ENCODE assay signal across 18 cellular contexts in the genomic region with DNA sequence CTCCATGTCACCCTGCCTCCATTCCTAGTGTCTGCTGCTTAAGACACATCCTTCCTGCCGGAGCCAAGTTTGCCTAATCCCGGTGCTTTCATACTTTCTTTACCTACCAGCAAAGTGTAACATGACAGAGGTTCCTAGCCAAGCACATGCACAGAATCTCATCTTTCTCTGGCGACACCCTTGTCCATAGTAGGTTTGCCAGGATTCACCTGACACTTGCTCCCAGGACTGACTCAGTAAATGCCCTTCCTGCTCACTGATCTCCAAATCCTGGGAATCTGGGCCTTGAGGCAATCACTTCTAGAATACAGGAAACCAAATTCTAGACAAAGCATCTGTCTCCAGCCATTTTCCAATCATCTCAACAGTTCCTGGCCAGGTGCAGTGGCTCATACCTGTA. TPM values are rescaled to one million over a fixed set of nuclear protein-coding genes. Genes with fewer than 3 reads are reported as not detected.
A peak's percentile ranks its signal among the peaks of the same experiment; 100 is the strongest.
DNase-seq lines count a peak whose midpoint lies in the region; ATAC-seq and TF ChIP-seq lines count a peak whose summit lies in the region.
"Had no signal": no experiment of that assay in that cellular context is flagged by ENCODE, and none has a peak within 500 bp of the region (broad histone marks: within the 10 kb centered on the region; RNA-seq: fewer than 3 reads in every experiment).

No MANE protein-coding gene starts in this region.

- H2AFZ ChIP-seq in PC-9 = no peak overlapping the region
- no peak overlapping the region for H2AFZ ChIP-seq in mesenchymal stem cell (ENCODE audit: low read depth, low read length)

- ATAC-seq in HG02571 (IDR thresholded peaks at IDR 0.05; ENCODE audit: unreplicated experiment) = no peak
- ATAC-seq in activated naive CD8-positive, alpha-beta T cell treated with anti-CD3 and anti-CD28 coated beads, Interleukin-2, amount 50 U/mL, for 24 hours = no peak

- intact Hi-C loops in PC-9 (cut with micrococcal nuclease; ENCODE audit: unreplicated experiment) = loop anchor here (2.0 to 10.0 kb wide), 4 partner anchors 19 to 905 kb away; a partner anchor contains a TSS

- H3K23ac ChIP-seq in mesenchymal stem cell (ENCODE audit: low read length in 2 of 2) = no peak overlapping the region

- no peak overlapping the region for H2BK15ac ChIP-seq in mesenchymal stem cell (ENCODE audit: low read depth, poor library complexity, severe bottlenecking)

- in situ Hi-C loops in Caki2 (cut with HindIII; ENCODE audit: low pct_unique_long_range_greater_than_20kb, low sequenced_read_pairs) = no loop called here

- no peaks in the 10 kb centered on the region for H3K27me3 ChIP-seq in PC-9 (ENCODE audit: insufficient read depth, low read depth)
- H3K27me3 ChIP-seq in mesenchymal stem cell (ENCODE audit: control insufficient read depth in 1 of 2, insufficient read depth in 1 of 2, low read length in 2 of 2) = no peaks in the 10 kb centered on the region
- H3K27me3 ChIP-seq: BLaER1 had no signal

- no peaks in the 10 kb centered on the region for H3K36me3 Mint-ChIP-seq in endothelial cell (ENCODE audit: low read depth, unreplicated experiment)
- H3K36me3 Mint-ChIP-seq in activated naive CD8-positive, alpha-beta T cell treated with anti-CD3 and anti-CD28 coated beads, Interleukin-2, amount 50 U/mL, for 24 hours (ENCODE audit: low read depth) = no peaks in the 10 kb centered on the region
- H3K36me3 Mint-ChIP-seq: CD4-positive, alpha-beta memory T cell had no signal

- no peak overlapping the region for H3K4me3 ChIP-seq in PC-9
- no peak overlapping the region for H3K4me3 ChIP-seq in mesenchymal stem cell (ENCODE audit: insufficient read depth in 1 of 2, low read depth in 1 of 2, low read length in 2 of 2)
- H3K4me3 ChIP-seq: BLaER1 had no signal

- no peaks in the 10 kb centered on the region for H3F3A ChIP-seq in PC-9 (ENCODE audit: insufficient read depth, low read depth)

- H4K91ac ChIP-seq in mesenchymal stem cell (ENCODE audit: low read length) = no peak overlapping the region

- no peaks in the 10 kb centered on the region for H3K79me1 ChIP-seq in mesenchymal stem cell (replicated peaks; ENCODE audit: low read length, poor library complexity, severe bottlenecking)

- H3K27ac ChIP-seq in PC-9 (0 out of 2 replicates have a peak overlapping the region, but pooled peaks have one; percentile 4), mesenchymal stem cell (ENCODE audit: low read length, poor library complexity, severe bottlenecking) (no peak overlapping the region)
- H3K27ac ChIP-seq: BLaER1 had no signal

- H3K36me3 ChIP-seq in PC-9 (ENCODE audit: low read depth) = no peaks in the 10 kb centered on the region
- H3K36me3 ChIP-seq in mesenchymal stem cell (ENCODE audit: control insufficient read depth in 1 of 2, insufficient read depth in 2 of 2, low read depth in 1 of 2, low read length in 2 of 2) = peaks cover 0 to 4% of the 10 kb centered on the region in 2 experiments
- H3K36me3 ChIP-seq: BLaER1 had no signal

- peaks cover 2% of the 10 kb centered on the region for H3K27me3 Mint-ChIP-seq in endothelial cell (ENCODE audit: unreplicated experiment)
- peaks cover 16% of the 10 kb centered on the region for H3K27me3 Mint-ChIP-seq in activated naive CD8-positive, alpha-beta T cell treated with anti-CD3 and anti-CD28 coated beads, Interleukin-2, amount 50 U/mL, for 24 hours

- H3K4me2 ChIP-seq in PC-9 = no peak overlapping the region
- no peak overlapping the region for H3K4me2 ChIP-seq in mesenchymal stem cell (ENCODE audit: low read length, poor library complexity, severe bottlenecking)
- H3K4me2 ChIP-seq: BLaER1 had no signal

- no peak overlapping the region for H2BK5ac ChIP-seq in mesenchymal stem cell (ENCODE audit: low read depth, low read length, poor library complexity, severe bottlenecking)

- no peak overlapping the region for H3K4me3 Mint-ChIP-seq in endothelial cell (ENCODE audit: unreplicated experiment)
- no peak overlapping the region for H3K4me3 Mint-ChIP-seq in activated naive CD8-positive, alpha-beta T cell treated with anti-CD3 and anti-CD28 coated beads, Interleukin-2, amount 50 U/mL, for 24 hours
- H3K4me3 Mint-ChIP-seq: CD4-positive, alpha-beta memory T cell had no signal

- H3K79me2 ChIP-seq in PC-9 (ENCODE audit: low read depth) = no peaks in the 10 kb centered on the region

- H3K4me1 ChIP-seq in PC-9 (replicated peaks; ENCODE audit: insufficient read depth) (peaks cover 12% of the 10 kb centered on the region), mesenchymal stem cell (ENCODE audit: control insufficient read depth, insufficient read depth, low read depth, low read length) (peaks cover 15% of the 10 kb centered on the region)

- CTCF ChIA-PET in PC-9 (lab: Charles Lee) = interaction anchor here (1.5 kb wide), 1 partner anchor 47 kb away, joined by 16 read pairs; no protein-coding TSS in a partner anchor

- no peak overlapping the region for H4K8ac ChIP-seq in mesenchymal stem cell (ENCODE audit: low read length)

- H3K9me3 Mint-ChIP-seq in endothelial cell (ENCODE audit: unreplicated experiment) = no peaks in the 10 kb centered on the region
- H3K9me3 Mint-ChIP-seq in activated naive CD8-positive, alpha-beta T cell treated with anti-CD3 and anti-CD28 coated beads, Interleukin-2, amount 50 U/mL, for 24 hours = no peaks in the 10 kb centered on the region
- H3K9me3 Mint-ChIP-seq: CD4-positive, alpha-beta memory T cell had no signal

- H3K9me2 ChIP-seq in PC-9 (ENCODE audit: insufficient read depth) = no peaks in the 10 kb centered on the region

- H3K18ac ChIP-seq in mesenchymal stem cell (ENCODE audit: low read depth in 1 of 2, low read length in 2 of 2) = peak overlapping the region in 1 of 2 experiments; percentile 3

- POLR2A ChIA-PET in PC-9 (lab: Charles Lee; ENCODE audit: unreplicated experiment) = no interaction called here

- DNase-seq in Caki2 (ENCODE audit: low read depth) (peak; percentile 74), PC-9 (no peak), endothelial cell (ENCODE audit: low spot score) (no peak), mesenchymal stem cell (no peak), NCI-H345 (lab: John Stamatoyannopoulos, UW) (no peak), DMS79 (lab: John Stamatoyannopoulos, UW) (no peak)
- no peak for DNase-seq in activated naive CD8-positive, alpha-beta T cell treated with anti-CD3 and anti-CD28 coated beads, Interleukin-2, amount 50 U/mL, for 24 hours
- DNase-seq: CD4-positive, alpha-beta memory T cell; NCI-H1092 treated with DMSO at 0.1 percent for 48 hours; NCI-H146; NCI-H2029 treated with DMSO at 0.1 percent for 48 hours; NCI-H2171 treated with DMSO at 0.1 percent for 48 hours; NCI-H446 treated with DMSO at 0.1 percent for 48 hours; NCI-H69; SHP77 treated with DMSO at 0.1 percent for 48 hours had no signal

- no peak overlapping the region for H3K14ac ChIP-seq in mesenchymal stem cell (ENCODE audit: low read length in 2 of 2)

- H2BK120ac ChIP-seq in mesenchymal stem cell (ENCODE audit: low read depth, low read length) = no peak overlapping the region

- 95% methylated on average over 3 of the region's 3 CpGs for WGBS in mesenchymal stem cell

- no peak for TF ChIP-seq CTCF in PC-9 (conservative IDR thresholded peaks at IDR 0.05)
- TF ChIP-seq CTCF in endothelial cell (IDR thresholded peaks at IDR 0.05; ENCODE audit: unreplicated experiment) = no peak

- H2AK5ac ChIP-seq in mesenchymal stem cell (ENCODE audit: low read length, severe bottlenecking) = peak overlapping the region; percentile 79

- H3K27ac Mint-ChIP-seq in endothelial cell (ENCODE audit: unreplicated experiment) = peak overlapping the region; percentile 64
- no peak overlapping the region for H3K27ac Mint-ChIP-seq in activated naive CD8-positive, alpha-beta T cell treated with anti-CD3 and anti-CD28 coated beads, Interleukin-2, amount 50 U/mL, for 24 hours
- H3K27ac Mint-ChIP-seq: CD4-positive, alpha-beta memory T cell had no signal

- H3K9me3 ChIP-seq in PC-9 (ENCODE audit: insufficient read depth, low read depth) (no peaks in the 10 kb centered on the region), mesenchymal stem cell (ENCODE audit: control insufficient read depth, low read length) (no peaks in the 10 kb centered on the region)
- H3K9me3 ChIP-seq: BLaER1 had no signal

- H3K4ac ChIP-seq in mesenchymal stem cell (ENCODE audit: low read depth in 1 of 2, low read length in 2 of 2) = no peak overlapping the region

- peaks cover 6% of the 10 kb centered on the region for H3K4me1 Mint-ChIP-seq in endothelial cell (ENCODE audit: unreplicated experiment)
- no peaks in the 10 kb centered on the region for H3K4me1 Mint-ChIP-seq in activated naive CD8-positive, alpha-beta T cell treated with anti-CD3 and anti-CD28 coated beads, Interleukin-2, amount 50 U/mL, for 24 hours
- H3K4me1 Mint-ChIP-seq: CD4-positive, alpha-beta memory T cell had no signal

- H4K20me1 ChIP-seq in PC-9 (ENCODE audit: insufficient read depth) = no peaks in the 10 kb centered on the region
- H4K20me1 ChIP-seq: BLaER1 had no signal

- no peak overlapping the region for H3K9ac ChIP-seq in mesenchymal stem cell (ENCODE audit: low read length)
- H3K9ac ChIP-seq: BLaER1 had no signal

- H2BK12ac ChIP-seq in mesenchymal stem cell (ENCODE audit: low read length in 2 of 2) = no peak overlapping the region

- no TSS peak for BruUV-seq in PC-9 (replicated peaks; lab: Mats Ljungman, UMichigan)

RNA-seq across cellular contexts. Expression of a gene that starts 10.2 kb away (rescaled TPM):
- total RNA-seq in Caki2 (2014; rRNA removed; shearing (Covaris generic); ENCODE audit: low replicate concordance) = not detected in 2 replicates
- total RNA-seq in PC-9 (2021) (1.5 and 2.1 TPM in 2 replicates), endothelial cell (ENCODE audit: unreplicated experiment) (not detected)
- polyA plus RNA-seq in mesenchymal stem cell (2013, experiment 1 of 2) = 0.11 TPM
- polyA plus RNA-seq in mesenchymal stem cell (2013, experiment 2 of 2) = 0.05 TPM
- total RNA-seq: A172; CD4-positive, alpha-beta memory T cell had no signal
- polyA plus RNA-seq: CD4-positive, alpha-beta memory T cell had no signal
